18 cellular contexts compared by ENCODE assay signal in genomic region chr3:23435904-23436303, GRCh38.
DNase-seq lines count a peak whose midpoint lies in the region; ATAC-seq and TF ChIP-seq lines count a peak whose summit lies in the region.
"Had no signal": no experiment of that assay in that cellular context is flagged by ENCODE, and none has a peak within 500 bp of the region (broad histone marks: within the 10 kb centered on the region; RNA-seq: fewer than 3 reads in every experiment).

No MANE protein-coding gene starts in this region.

- H3K27me3 Mint-ChIP-seq in WTC11 (ENCODE audit: low read depth) (no peaks in the 10 kb centered on the region), neural progenitor cell (ENCODE audit: insufficient read depth, low read depth) (no peaks in the 10 kb centered on the region)
- H3K27me3 Mint-ChIP-seq in activated naive CD8-positive, alpha-beta T cell treated with anti-CD3 and anti-CD28 coated beads, Interleukin-2, amount 50 U/mL, for 24 hours: no peaks in the 10 kb centered on the region
- H3K27me3 Mint-ChIP-seq: CD4-positive, alpha-beta memory T cell had no signal

- peak; percentile 43 for ATAC-seq in WTC11
- no peak for ATAC-seq in activated naive CD8-positive, alpha-beta T cell treated with anti-CD3 and anti-CD28 coated beads, Interleukin-2, amount 50 U/mL, for 24 hours
- ATAC-seq in right cardiac atrium: no peak
- ATAC-seq: K562 had no signal

- H3K4me3 ChIP-seq in BLaER1 treated with 17β-estradiol and CSF1 and Interleukin-3, amounts not matched to agents 10 nM and 100 nM: no peak overlapping the region
- no peak overlapping the region for H3K4me3 ChIP-seq in HUES48 (ENCODE audit: low read depth, low read length)
- H3K4me3 ChIP-seq in neural progenitor cell: no peak overlapping the region
- no peak overlapping the region for H3K4me3 ChIP-seq in right cardiac atrium (ENCODE audit: low read length)
- H3K4me3 ChIP-seq: HAP-1, K562 had no signal

- peaks cover 22 to 62% (median 40%) of the 10 kb centered on the region in 10 experiments for H3K4me1 ChIP-seq in BLaER1 treated with 17β-estradiol and CSF1 and Interleukin-3, amounts not matched to agents 10 nM and 100 nM
- H3K4me1 ChIP-seq in HUES48 (ENCODE audit: control insufficient read depth, insufficient read depth, low read length) (peaks cover 37% of the 10 kb centered on the region), neural progenitor cell (peaks cover 27% of the 10 kb centered on the region), right cardiac atrium (ENCODE audit: control insufficient read depth, insufficient read depth, low read length) (peaks cover 1% of the 10 kb centered on the region)
- H3K4me1 ChIP-seq: BE2C, HAP-1 had no signal

- intact Hi-C loops in right cardiac atrium (cut with DNase I): no loop called here

- peaks cover 0 to 97% (median 0%) of the 10 kb centered on the region in 11 experiments; a peak in 8 of 22 replicates for H4K20me1 ChIP-seq in BLaER1 treated with 17β-estradiol and CSF1 and Interleukin-3, amounts not matched to agents 10 nM and 100 nM
- peaks cover 30% of the 10 kb centered on the region for H4K20me1 ChIP-seq in neural progenitor cell (ENCODE audit: low read depth)

- peaks cover 45% of the 10 kb centered on the region for H3K79me2 ChIP-seq in neural progenitor cell (ENCODE audit: low read depth)

- H3K27ac Mint-ChIP-seq in WTC11 (peak overlapping the region; percentile 71), neural progenitor cell (peak overlapping the region; percentile 51)
- H3K27ac Mint-ChIP-seq in activated naive CD8-positive, alpha-beta T cell treated with anti-CD3 and anti-CD28 coated beads, Interleukin-2, amount 50 U/mL, for 24 hours: no peak overlapping the region
- H3K27ac Mint-ChIP-seq: CD4-positive, alpha-beta memory T cell had no signal

- POLR2A ChIA-PET in WTC11 (lab: Charles Lee): no interaction called here

- WGBS in right cardiac atrium: 97% methylated on average over 9 of the region's 9 CpGs

- no peak overlapping the region for H3K9ac ChIP-seq in BLaER1 treated with 17β-estradiol and CSF1 and Interleukin-3, amounts not matched to agents 10 nM and 100 nM
- H3K9ac ChIP-seq in HUES48 (ENCODE audit: low read depth, low read length): no peak overlapping the region
- H3K9ac ChIP-seq in neural progenitor cell: no peak overlapping the region

- H3K4me3 Mint-ChIP-seq in WTC11 (no peak overlapping the region), neural progenitor cell (no peak overlapping the region)
- no peak overlapping the region for H3K4me3 Mint-ChIP-seq in activated naive CD8-positive, alpha-beta T cell treated with anti-CD3 and anti-CD28 coated beads, Interleukin-2, amount 50 U/mL, for 24 hours
- H3K4me3 Mint-ChIP-seq: CD14-positive monocyte; CD4-positive, alpha-beta memory T cell had no signal

- H3K36me3 ChIP-seq in BLaER1 treated with 17β-estradiol and CSF1 and Interleukin-3, amounts not matched to agents 10 nM and 100 nM: no peaks in the 10 kb centered on the region
- H3K36me3 ChIP-seq in HUES48 (ENCODE audit: control insufficient read depth, insufficient read depth, low read length) (no peaks in the 10 kb centered on the region), neural progenitor cell (no peaks in the 10 kb centered on the region)
- H3K36me3 ChIP-seq: BE2C, HAP-1 had no signal

- peak; percentile 42 for DNase-seq in WTC11 (ENCODE audit: low spot score)
- peak; percentile 36 for DNase-seq in neural progenitor cell (ENCODE audit: low spot score)
- DNase-seq in activated naive CD8-positive, alpha-beta T cell treated with anti-CD3 and anti-CD28 coated beads, Interleukin-2, amount 50 U/mL, for 24 hours: no peak
- no peak for DNase-seq in right cardiac atrium
- no peak for DNase-seq in GM20000 (ENCODE audit: low spot score)
- DNase-seq: ACHN, BE2C, Calu3, DMS79 treated with DMSO at 0.1 percent for 48 hours, GF-D8, IMR-90 had no signal

- H3K27me3 ChIP-seq in BLaER1 treated with 17β-estradiol and CSF1 and Interleukin-3, amounts not matched to agents 10 nM and 100 nM: no peaks in the 10 kb centered on the region; a peak in 1 of 22 replicates
- H3K27me3 ChIP-seq in HUES48 (ENCODE audit: control insufficient read depth, insufficient read depth, low read length): no peaks in the 10 kb centered on the region
- H3K27me3 ChIP-seq in neural progenitor cell: no peaks in the 10 kb centered on the region
- no peaks in the 10 kb centered on the region for H3K27me3 ChIP-seq in right cardiac atrium (ENCODE audit: control insufficient read depth, insufficient read depth)
- H3K27me3 ChIP-seq: BE2C had no signal

- H3K4me2 ChIP-seq in BLaER1 treated with 17β-estradiol and CSF1 and Interleukin-3, amounts not matched to agents 10 nM and 100 nM: peak overlapping the region in 7 of 11 experiments; percentile 46 to 64 (median 56); a peak in 11 of 22 replicates
- no peak overlapping the region for H3K4me2 ChIP-seq in neural progenitor cell

- peaks cover 49% of the 10 kb centered on the region for H3K4me1 Mint-ChIP-seq in WTC11
- peaks cover 24% of the 10 kb centered on the region for H3K4me1 Mint-ChIP-seq in neural progenitor cell
- H3K4me1 Mint-ChIP-seq in activated naive CD8-positive, alpha-beta T cell treated with anti-CD3 and anti-CD28 coated beads, Interleukin-2, amount 50 U/mL, for 24 hours: peaks cover 44% of the 10 kb centered on the region

- H3K9me3 Mint-ChIP-seq in WTC11 (no peaks in the 10 kb centered on the region), neural progenitor cell (no peaks in the 10 kb centered on the region)
- H3K9me3 Mint-ChIP-seq in activated naive CD8-positive, alpha-beta T cell treated with anti-CD3 and anti-CD28 coated beads, Interleukin-2, amount 50 U/mL, for 24 hours: no peaks in the 10 kb centered on the region
- H3K9me3 Mint-ChIP-seq: CD14-positive monocyte had no signal

- no peak overlapping the region for H3K27ac ChIP-seq in BLaER1 treated with 17β-estradiol and CSF1 and Interleukin-3, amounts not matched to agents 10 nM and 100 nM
- H3K27ac ChIP-seq in HUES48 (ENCODE audit: low read depth, low read length) (peak overlapping the region; percentile 29), neural progenitor cell (no peak overlapping the region), right cardiac atrium (ENCODE audit: low read length) (no peak overlapping the region)
- H3K27ac ChIP-seq: HL-60 had no signal

- H3F3A ChIP-seq in neural progenitor cell (ENCODE audit: low read depth): peaks cover 4% of the 10 kb centered on the region

- peaks cover 0 to 16% (median 11%) of the 10 kb centered on the region in 11 experiments; a peak in 11 of 22 replicates for H3K9me3 ChIP-seq in BLaER1 treated with 17β-estradiol and CSF1 and Interleukin-3, amounts not matched to agents 10 nM and 100 nM (replicated peaks in 1 of 11)
- no peaks in the 10 kb centered on the region for H3K9me3 ChIP-seq in HUES48 (ENCODE audit: control insufficient read depth, insufficient read depth, low read length)
- no peaks in the 10 kb centered on the region for H3K9me3 ChIP-seq in neural progenitor cell (ENCODE audit: low read depth)
- H3K9me3 ChIP-seq in right cardiac atrium (ENCODE audit: control insufficient read depth, low read length): no peaks in the 10 kb centered on the region
- H3K9me3 ChIP-seq: BE2C, HAP-1 had no signal

- H3K36me3 Mint-ChIP-seq in WTC11 (no peaks in the 10 kb centered on the region), neural progenitor cell (no peaks in the 10 kb centered on the region)
- peaks cover 1% of the 10 kb centered on the region for H3K36me3 Mint-ChIP-seq in activated naive CD8-positive, alpha-beta T cell treated with anti-CD3 and anti-CD28 coated beads, Interleukin-2, amount 50 U/mL, for 24 hours (ENCODE audit: low read depth)
- H3K36me3 Mint-ChIP-seq: CD14-positive monocyte; CD4-positive, alpha-beta memory T cell had no signal

- H2AFZ ChIP-seq in neural progenitor cell (replicated peaks): no peak overlapping the region

- TF ChIP-seq CTCF in WTC11 (IDR thresholded peaks at IDR 0.05) (no peak), neural progenitor cell (IDR thresholded peaks at IDR 0.05) (no peak), GM20000 (IDR thresholded peaks at IDR 0.05; ENCODE audit: extremely low read depth, missing control alignments) (no peak)

- CTCF ChIA-PET in WTC11 (lab: Charles Lee): no interaction called here

TF ChIP-seq in WTC11, 78 proteins besides CTCF, POLR2A, EP300 and RAD21:
- TF ChIP-seq ZNF423 (CRISPR knock-in tag; IDR thresholded peaks at IDR 0.05) (peak; percentile 26; the same call in 1 of the 2 replicates), NR3C1 (CRISPR knock-in tag; conservative IDR thresholded peaks at IDR 0.05; ENCODE audit: low read depth) (no peak)
TF ChIP-seq in WTC11: peak in this region for 1.

Comparison
In these comparisons a context has a peak if more than half of its experiments do, and no peak if none do; other contexts are left out.
1. DNase-seq: peak in WTC11 (single experiment) and neural progenitor cell (single experiment); none in activated naive CD8-positive, alpha-beta T cell treated with anti-CD3 and anti-CD28 coated beads, Interleukin-2, amount 50 U/mL, for 24 hours (single experiment), right cardiac atrium (0 of 3) and GM20000 (single experiment).